ENCODE assay signal across 14 cellular contexts in the genomic region with DNA sequence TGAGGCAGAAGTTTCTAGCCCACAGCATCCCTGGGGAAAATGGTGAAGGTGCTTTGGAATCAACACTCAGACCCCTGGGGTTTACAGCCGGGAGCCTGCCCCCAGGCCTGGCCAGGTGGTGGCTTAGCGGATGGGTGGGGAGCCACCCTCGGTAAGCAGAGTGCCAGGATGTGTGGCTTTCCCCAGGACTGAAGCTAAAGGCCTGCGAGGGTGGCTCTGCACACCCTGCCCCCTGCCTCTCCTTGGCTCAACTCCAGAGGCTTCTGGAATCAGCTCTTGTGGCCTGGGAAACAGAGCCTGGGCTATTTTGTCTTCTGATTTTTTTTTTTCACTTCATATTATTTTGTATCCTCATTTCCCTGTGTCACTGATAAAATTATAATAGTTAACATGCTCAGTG.
DNase-seq lines count a peak whose midpoint lies in the region; ATAC-seq and TF ChIP-seq lines count a peak whose summit lies in the region.
"Had no signal": no experiment of that assay in that cellular context is flagged by ENCODE, and none has a peak within 500 bp of the region (broad histone marks: within the 10 kb centered on the region; RNA-seq: fewer than 3 reads in every experiment).

No MANE protein-coding gene starts in this region.

- H3K27ac ChIP-seq in left ventricle myocardium inferior (replicated peaks): peak overlapping the region; percentile 88
- H3K27ac ChIP-seq in subcutaneous abdominal adipose tissue (ENCODE audit: low read depth, low read length): peak overlapping the region; percentile 76
- H3K27ac ChIP-seq: 22Rv1 had no signal

- peak; percentile 45 for DNase-seq in DMS 273 (lab: John Stamatoyannopoulos, UW; ENCODE audit: unreplicated experiment)
- DNase-seq in DMS 273 treated with DMSO at 0.1 percent for 48 hours (lab: John Stamatoyannopoulos, UW): no peak
- DNase-seq in NCI-H2171 treated with DMSO at 0.1 percent for 48 hours (lab: John Stamatoyannopoulos, UW): peak; percentile 63
- DNase-seq in left ventricle myocardium inferior: no peak
- no peak for DNase-seq in activated naive CD8-positive, alpha-beta T cell treated with anti-CD3 and anti-CD28 coated beads, Interleukin-2, amount 50 U/mL, for 24 hours
- DNase-seq: activated CD4-positive, alpha-beta memory T cell treated with anti-CD3 and anti-CD28 coated beads for 36 hours; activated gamma-delta T cell; KG1; T-helper 9 cell had no signal

- no peak overlapping the region for H3K27ac Mint-ChIP-seq in activated naive CD8-positive, alpha-beta T cell treated with anti-CD3 and anti-CD28 coated beads, Interleukin-2, amount 50 U/mL, for 24 hours
- H3K27ac Mint-ChIP-seq: activated CD4-positive, alpha-beta memory T cell treated with anti-CD3 and anti-CD28 coated beads for 36 hours had no signal

- no peak for TF ChIP-seq CTCF in left ventricle myocardium inferior (IDR thresholded peaks at IDR 0.05; ENCODE audit: borderline replicate concordance)

- H3K27me3 ChIP-seq in left ventricle myocardium inferior (ENCODE audit: low read depth) (no peaks in the 10 kb centered on the region), subcutaneous abdominal adipose tissue (ENCODE audit: control insufficient read depth in 5 of 5, insufficient read depth in 4 of 5, low read length in 5 of 5) (no peaks in the 10 kb centered on the region)

- H3K9ac ChIP-seq in subcutaneous abdominal adipose tissue (ENCODE audit: low read length in 5 of 5): peak overlapping the region in 3 of 5 donors; percentile 20 to 42 (median 38)

- H3K4me1 ChIP-seq in left ventricle myocardium inferior: peaks cover 65% of the 10 kb centered on the region
- H3K4me1 ChIP-seq in subcutaneous abdominal adipose tissue (ENCODE audit: control insufficient read depth in 5 of 5, insufficient read depth in 5 of 5, low read length in 5 of 5): peaks cover 25 to 65% (median 47%) of the 10 kb centered on the region in 5 donors

- H3K9me3 Mint-ChIP-seq in activated naive CD8-positive, alpha-beta T cell treated with anti-CD3 and anti-CD28 coated beads, Interleukin-2, amount 50 U/mL, for 24 hours: no peaks in the 10 kb centered on the region
- H3K9me3 Mint-ChIP-seq: activated CD4-positive, alpha-beta memory T cell treated with anti-CD3 and anti-CD28 coated beads for 36 hours had no signal

- peaks cover 3% of the 10 kb centered on the region for H3K27me3 Mint-ChIP-seq in activated naive CD8-positive, alpha-beta T cell treated with anti-CD3 and anti-CD28 coated beads, Interleukin-2, amount 50 U/mL, for 24 hours

- intact Hi-C loops in left ventricle myocardium inferior (cut with micrococcal nuclease): no loop called here

- H3K36me3 ChIP-seq in left ventricle myocardium inferior: no peaks in the 10 kb centered on the region
- H3K36me3 ChIP-seq in subcutaneous abdominal adipose tissue (ENCODE audit: control insufficient read depth in 5 of 5, insufficient read depth in 5 of 5, low read length in 5 of 5): no peaks in the 10 kb centered on the region

- peaks cover 6% of the 10 kb centered on the region for H3K4me1 Mint-ChIP-seq in activated naive CD8-positive, alpha-beta T cell treated with anti-CD3 and anti-CD28 coated beads, Interleukin-2, amount 50 U/mL, for 24 hours

- no peak for ATAC-seq in activated naive CD8-positive, alpha-beta T cell treated with anti-CD3 and anti-CD28 coated beads, Interleukin-2, amount 50 U/mL, for 24 hours
- ATAC-seq in HG03175 (IDR thresholded peaks at IDR 0.05; ENCODE audit: unreplicated experiment): no peak
- ATAC-seq in HG02970 (IDR thresholded peaks at IDR 0.05; ENCODE audit: low FRiP score, unreplicated experiment): no peak

- H3K4me3 ChIP-seq in left ventricle myocardium inferior (no peak overlapping the region), subcutaneous abdominal adipose tissue (ENCODE audit: low read depth in 1 of 5, low read length in 5 of 5) (no peak overlapping the region)
- H3K4me3 ChIP-seq: skin epidermis had no signal

- no peaks in the 10 kb centered on the region for H3K36me3 Mint-ChIP-seq in activated naive CD8-positive, alpha-beta T cell treated with anti-CD3 and anti-CD28 coated beads, Interleukin-2, amount 50 U/mL, for 24 hours (ENCODE audit: low read depth)
- H3K36me3 Mint-ChIP-seq: activated CD4-positive, alpha-beta memory T cell treated with anti-CD3 and anti-CD28 coated beads for 36 hours had no signal

- H3K4me3 Mint-ChIP-seq in activated naive CD8-positive, alpha-beta T cell treated with anti-CD3 and anti-CD28 coated beads, Interleukin-2, amount 50 U/mL, for 24 hours: no peak overlapping the region
- H3K4me3 Mint-ChIP-seq: activated CD4-positive, alpha-beta memory T cell treated with anti-CD3 and anti-CD28 coated beads for 36 hours had no signal

- H3K9me3 ChIP-seq in left ventricle myocardium inferior (replicated peaks) (no peaks in the 10 kb centered on the region), subcutaneous abdominal adipose tissue (ENCODE audit: control insufficient read depth in 5 of 5, low read length in 5 of 5) (no peaks in the 10 kb centered on the region)

Comparison
In these comparisons a context has a peak if more than half of its experiments do, and no peak if none do; other contexts are left out.
1. DNase-seq: peak in DMS 273 (single experiment) and NCI-H2171 treated with DMSO at 0.1 percent for 48 hours (single experiment); none in DMS 273 treated with DMSO at 0.1 percent for 48 hours (single experiment), left ventricle myocardium inferior (single experiment) and activated naive CD8-positive, alpha-beta T cell treated with anti-CD3 and anti-CD28 coated beads, Interleukin-2, amount 50 U/mL, for 24 hours (single experiment).